17 cellular contexts compared by ENCODE assay signal in the genomic region with DNA sequence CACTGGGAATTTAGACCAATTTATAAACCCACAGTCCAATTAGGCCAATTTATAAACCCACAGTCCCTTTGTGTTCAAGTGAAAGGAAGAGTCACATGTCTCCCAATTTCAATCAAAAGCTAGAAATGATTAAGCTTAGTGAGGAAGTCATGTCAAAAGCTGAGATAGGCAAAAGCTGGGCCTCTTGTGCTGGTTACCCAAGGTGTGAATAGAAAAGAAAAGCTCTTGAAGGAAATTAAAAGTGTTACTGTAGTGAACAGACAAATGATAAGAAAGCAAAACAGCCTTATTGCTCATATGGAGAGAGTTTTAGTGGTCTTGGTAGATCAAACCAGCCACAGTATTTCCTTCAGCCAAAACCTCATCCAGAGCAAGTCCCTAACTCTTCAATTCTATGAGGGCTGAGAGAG.
"Had no signal": no experiment of that assay in that cellular context is flagged by ENCODE, and none has a peak within 500 bp of the region (broad histone marks: within the 10 kb centered on the region; RNA-seq: fewer than 3 reads in every experiment).

No MANE protein-coding gene starts in this region.

- H3K36me3 Mint-ChIP-seq: activated naive CD4-positive, alpha-beta T cell treated with anti-CD3 and anti-CD28 coated beads, Interleukin-2, amount 50 U/mL, for 24 hours had no signal

- H3K36me3 ChIP-seq: upper lobe of right lung had no signal

- DNase-seq: activated CD4-positive, alpha-beta T cell treated with anti-CD3 and anti-CD28 coated beads, Interleukin-2, amount 50 U/mL, for 4 hours; activated CD4-positive, CD25-positive, alpha-beta regulatory T cell; activated CD8-positive, alpha-beta memory T cell treated with anti-CD3 and anti-CD28 coated beads, Interleukin-2, amount 50 U/mL, for 48 hours; amygdala; cerebellar nuclear complex; effector memory CD8-positive, alpha-beta T cell; hippocampal formation; kidney glomerular epithelial cell; mesendoderm; nephron progenitor cell; stimulated activated CD4-positive, alpha-beta T cell treated with anti-CD3 and anti-CD28 coated beads, Interleukin-2, amount 100 ng/mL, for 24 hours; stimulated activated naive CD4-positive, alpha-beta T cell treated with Interleukin-2 at 50 U/mL for 16 hours; testis; upper lobe of right lung had no signal

- ATAC-seq: effector memory CD8-positive, alpha-beta T cell; sciatic nerve; upper lobe of right lung had no signal

- H3K4me1 ChIP-seq: testis, upper lobe of right lung had no signal

- H3K27ac Mint-ChIP-seq: activated naive CD4-positive, alpha-beta T cell treated with anti-CD3 and anti-CD28 coated beads, Interleukin-2, amount 50 U/mL, for 24 hours; dendritic cell treated with granulocyte-macrophage colony-stimulating factor and Interleukin-4, amounts not matched to agents 40 ng/mL and 50 ng/mL, for 4 days; effector memory CD8-positive, alpha-beta T cell; nephron progenitor cell had no signal

- H3K9me3 ChIP-seq: testis, upper lobe of right lung had no signal

- H3K27me3 Mint-ChIP-seq: activated naive CD4-positive, alpha-beta T cell treated with anti-CD3 and anti-CD28 coated beads, Interleukin-2, amount 50 U/mL, for 24 hours; dendritic cell treated with granulocyte-macrophage colony-stimulating factor and Interleukin-4, amounts not matched to agents 40 ng/mL and 50 ng/mL, for 4 days; effector memory CD8-positive, alpha-beta T cell had no signal

- H3K9me3 Mint-ChIP-seq: activated naive CD4-positive, alpha-beta T cell treated with anti-CD3 and anti-CD28 coated beads, Interleukin-2, amount 50 U/mL, for 24 hours had no signal

- H3K4me3 ChIP-seq: testis, upper lobe of right lung had no signal

- H3K27ac ChIP-seq: testis, upper lobe of right lung had no signal

- H3K4me3 Mint-ChIP-seq: activated naive CD4-positive, alpha-beta T cell treated with anti-CD3 and anti-CD28 coated beads, Interleukin-2, amount 50 U/mL, for 24 hours; dendritic cell treated with granulocyte-macrophage colony-stimulating factor and Interleukin-4, amounts not matched to agents 40 ng/mL and 50 ng/mL, for 4 days; effector memory CD8-positive, alpha-beta T cell; nephron progenitor cell had no signal

- H3K27me3 ChIP-seq: testis, upper lobe of right lung had no signal

- H3K4me1 Mint-ChIP-seq: activated naive CD4-positive, alpha-beta T cell treated with anti-CD3 and anti-CD28 coated beads, Interleukin-2, amount 50 U/mL, for 24 hours; nephron progenitor cell had no signal
